8 cellular contexts compared by ENCODE assay signal in the genomic region with DNA sequence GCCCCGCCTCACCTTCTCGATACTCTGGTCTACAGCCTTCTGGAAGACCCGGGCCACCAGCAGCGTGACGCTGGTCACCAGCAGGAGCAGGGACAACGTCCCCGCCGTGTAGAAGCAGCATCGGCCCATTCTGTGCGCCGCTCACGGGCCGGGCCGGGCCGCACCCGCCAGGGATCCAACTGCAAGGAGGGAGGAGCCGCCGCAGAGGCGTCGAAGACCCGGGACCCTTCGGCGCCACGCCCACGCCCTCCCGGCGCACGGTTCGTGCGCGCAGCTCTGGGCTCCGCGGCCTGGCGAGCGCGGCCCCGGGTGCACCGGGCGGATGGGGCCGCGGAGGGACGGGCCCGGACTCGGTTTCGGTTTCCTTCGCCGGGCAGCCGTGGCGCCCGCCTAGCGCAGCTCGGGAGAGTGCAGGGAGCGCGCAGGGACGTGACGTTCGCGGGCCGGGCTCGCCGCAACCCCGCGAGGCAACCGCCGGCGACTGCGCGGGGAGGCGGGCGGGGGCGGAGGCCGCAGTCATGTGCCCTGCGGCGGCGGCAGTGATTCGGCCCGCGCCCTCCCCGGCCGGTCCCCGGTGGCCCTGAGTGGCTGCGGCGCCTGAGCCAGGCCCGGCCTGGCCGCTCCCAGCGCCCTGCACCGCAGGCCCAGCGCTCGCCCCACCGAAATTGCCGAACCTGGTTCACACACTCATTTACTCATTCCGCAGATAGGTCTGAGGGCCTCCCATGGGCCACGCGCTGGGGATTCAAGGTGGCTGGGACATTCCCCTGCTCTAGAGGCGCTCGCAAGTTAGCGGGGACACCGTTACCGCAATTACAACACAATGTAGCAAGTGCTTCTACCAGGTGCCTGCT. TPM values are rescaled to one million over a fixed set of nuclear protein-coding genes. Genes with fewer than 3 reads are reported as not detected.
DNase-seq lines count a peak whose midpoint lies in the region; ATAC-seq, FAIRE-seq and TF ChIP-seq lines count a peak whose summit lies in the region.

A gene with protein sequence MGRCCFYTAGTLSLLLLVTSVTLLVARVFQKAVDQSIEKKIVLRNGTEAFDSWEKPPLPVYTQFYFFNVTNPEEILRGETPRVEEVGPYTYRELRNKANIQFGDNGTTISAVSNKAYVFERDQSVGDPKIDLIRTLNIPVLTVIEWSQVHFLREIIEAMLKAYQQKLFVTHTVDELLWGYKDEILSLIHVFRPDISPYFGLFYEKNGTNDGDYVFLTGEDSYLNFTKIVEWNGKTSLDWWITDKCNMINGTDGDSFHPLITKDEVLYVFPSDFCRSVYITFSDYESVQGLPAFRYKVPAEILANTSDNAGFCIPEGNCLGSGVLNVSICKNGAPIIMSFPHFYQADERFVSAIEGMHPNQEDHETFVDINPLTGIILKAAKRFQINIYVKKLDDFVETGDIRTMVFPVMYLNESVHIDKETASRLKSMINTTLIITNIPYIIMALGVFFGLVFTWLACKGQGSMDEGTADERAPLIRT (minus strand): TSS at position 410 of the 854 bp plus-strand sequence. CDS start 281 bp downstream, at position 129.

- intact Hi-C loops in A673 (cut with micrococcal nuclease; ENCODE audit: unreplicated experiment) (no loop called here), activated B cell treated with CpG ODN at 0.5 μM for 24 hours (cut with micrococcal nuclease) (loop anchor here (1.0 to 10.0 kb wide), 6 partner anchors 14 to 864 kb away; a partner anchor contains a TSS)

- DNase-seq in A673 (ENCODE audit: low spot score) (peak; percentile 59), NCI-H2171 treated with DMSO at 0.1 percent for 48 hours (lab: John Stamatoyannopoulos, UW) (peak; percentile 40), activated B cell treated with CpG ODN at 0.5 μM for 24 hours (peak; percentile 83), keratinocyte (ENCODE audit: low read depth, low spot score) (no peak)
- DNase-seq in central memory CD4-positive, alpha-beta T cell = peak; percentile 78
- peak; percentile 43 to 60 for DNase-seq in stimulated activated CD4-positive, alpha-beta T cell treated with anti-CD3 and anti-CD28 coated beads, Interleukin-15, amount 100 ng/mL, for 1 hour (ENCODE audit: low read depth in 1 of 2, low spot score in 1 of 2)

- H3K27me3 Mint-ChIP-seq in activated B cell treated with CpG ODN at 0.5 μM for 24 hours = no peaks in the 10 kb centered on the region

- no peaks in the 10 kb centered on the region for H3K9me3 ChIP-seq in A673 (ENCODE audit: low read depth, low read length, poor library complexity, severe bottlenecking)
- H3K9me3 ChIP-seq in keratinocyte (ENCODE audit: control insufficient read depth, low read depth, low read length) = no peaks in the 10 kb centered on the region

- H3K4me3 Mint-ChIP-seq in activated B cell treated with CpG ODN at 0.5 μM for 24 hours = peak within 1 kb of the TSS; percentile 91

- no peaks in the 10 kb centered on the region for H3K9me3 Mint-ChIP-seq in activated B cell treated with CpG ODN at 0.5 μM for 24 hours

- no peaks in the 10 kb centered on the region for H4K20me1 ChIP-seq in keratinocyte (ENCODE audit: control insufficient read depth, extremely low read depth, insufficient read depth, low read length)

- H2AFZ ChIP-seq in keratinocyte (ENCODE audit: control insufficient read depth, low read length) = peak within 1 kb of the TSS; percentile 91

- dilution Hi-C loops in keratinocyte (cut with MboI; ENCODE audit: extremely low pct_ligation_motif_present, low sequenced_read_pairs) = no loop called here

- peaks cover 4% of the 10 kb centered on the region for H3K36me3 Mint-ChIP-seq in activated B cell treated with CpG ODN at 0.5 μM for 24 hours (ENCODE audit: low read depth)

- TF ChIP-seq CTCF in A673 (conservative IDR thresholded peaks at IDR 0.05; ENCODE audit: low read depth, low read length) (no peak), activated B cell treated with CpG ODN at 0.5 μM for 24 hours (IDR thresholded peaks at IDR 0.05) (no peak), keratinocyte (optimal IDR thresholded peaks at IDR 0.05 in 1 of 3, IDR thresholded peaks at IDR 0.05 in 1 of 3, conservative IDR thresholded peaks at IDR 0.05 in 1 of 3; ENCODE audit: extremely low read depth in 1 of 3, insufficient read depth in 2 of 3, low read length in 3 of 3) (no peak)

- peak within 1 kb of the TSS; percentile 77 for H3K27ac ChIP-seq in A673 (ENCODE audit: low read depth, low read length, poor library complexity, severe bottlenecking)
- H3K27ac ChIP-seq in keratinocyte (ENCODE audit: control insufficient read depth, insufficient read depth, low read length) = peak within 1 kb of the TSS; percentile 81

- H3K27me3 ChIP-seq in A673 (replicated peaks; ENCODE audit: insufficient read depth, low read depth, low read length, poor library complexity) = no peaks in the 10 kb centered on the region
- no peaks in the 10 kb centered on the region for H3K27me3 ChIP-seq in keratinocyte (ENCODE audit: control insufficient read depth, extremely low read depth, insufficient read depth, low read length)

- H3K4me3 ChIP-seq in A673 (ENCODE audit: low read depth, low read length, poor library complexity, severe bottlenecking) (peak within 1 kb of the TSS; percentile 61), keratinocyte (ENCODE audit: control insufficient read depth in 2 of 3, extremely low read depth in 1 of 3, insufficient read depth in 2 of 3, low read depth in 1 of 3, low read length in 3 of 3) (peak within 1 kb of the TSS; percentile 50 to 94 (median 85))

- CTCF ChIA-PET in A673 (lab: Charles Lee) (no interaction called here), activated B cell treated with CpG ODN at 0.5 μM for 24 hours (lab: Charles Lee) (interaction anchor here (1.1 to 3.0 kb wide), 2 partner anchors 17 to 34 kb away, joined by 3 to 11 read pairs; no protein-coding TSS in a partner anchor)

- FAIRE-seq in keratinocyte (lab: Jason Lieb, UNC) = no peak

- no TSS peak for BruUV-seq in A673 (replicated peaks; lab: Mats Ljungman, UMichigan)

- H3K4me2 ChIP-seq in keratinocyte (ENCODE audit: control insufficient read depth, extremely low read depth, insufficient read depth, low read depth, low read length) = peak within 1 kb of the TSS; percentile 91

- H3K36me3 ChIP-seq in A673 (ENCODE audit: insufficient read depth, low read length, poor library complexity, severe bottlenecking) (no peaks in the 10 kb centered on the region), keratinocyte (ENCODE audit: control insufficient read depth in 2 of 2, extremely low read depth in 1 of 2, insufficient read depth in 2 of 2, low read length in 2 of 2) (no peaks in the 10 kb centered on the region)

- H3K4me1 Mint-ChIP-seq in activated B cell treated with CpG ODN at 0.5 μM for 24 hours = peaks cover 51% of the 10 kb centered on the region

- H3K4me1 ChIP-seq in A673 (ENCODE audit: insufficient read depth, low read length, poor library complexity, severe bottlenecking) (peaks cover 15% of the 10 kb centered on the region), keratinocyte (ENCODE audit: control insufficient read depth, extremely low read depth, insufficient read depth, low read length) (peaks cover 46% of the 10 kb centered on the region)

- peak; percentile 78 for ATAC-seq in GM18511 (IDR thresholded peaks at IDR 0.05; ENCODE audit: unreplicated experiment)
- peak; percentile 69 for ATAC-seq in HG02981 (IDR thresholded peaks at IDR 0.05; ENCODE audit: unreplicated experiment)
- ATAC-seq in activated B cell treated with CpG ODN at 0.5 μM for 24 hours (ENCODE audit: low read depth) = peak; percentile 80

- peaks cover 2% of the 10 kb centered on the region for H3K9me1 ChIP-seq in keratinocyte (ENCODE audit: control insufficient read depth, extremely low read depth, insufficient read depth, low read length)

- H3K79me2 ChIP-seq in keratinocyte (ENCODE audit: control insufficient read depth, insufficient read depth, low read length) = peaks cover 42% of the 10 kb centered on the region

- peak within 1 kb of the TSS; percentile 87 for H3K9ac ChIP-seq in keratinocyte (ENCODE audit: control insufficient read depth, extremely low read depth, insufficient read depth, low read length)

- H3K27ac Mint-ChIP-seq in activated B cell treated with CpG ODN at 0.5 μM for 24 hours = peak within 1 kb of the TSS; percentile 90

- POLR2A ChIA-PET in A673 (lab: Charles Lee; ENCODE audit: low non-redundant PET) (no interaction called here), activated B cell treated with CpG ODN at 0.5 μM for 24 hours (lab: Charles Lee) (interaction anchor here (0.9 to 2.4 kb wide), 2 partner anchors 14 to 63 kb away, joined by 4 to 25 read pairs; no protein-coding TSS in a partner anchor)

RNA-seq across cellular contexts. Expression of the gene that starts here (rescaled TPM):
- total RNA-seq in A673 (2021) = 27.0 and 27.9 TPM in 2 replicates
- total RNA-seq in activated B cell treated with CpG ODN at 0.5 μM for 24 hours = 17.2 and 21.8 TPM in 2 replicates
- polyA plus RNA-seq in keratinocyte = 47.4 to 78.8 TPM (median 72.2 TPM) in 3 replicates
- polyA plus RNA-seq in keratinocyte (2011; ENCODE audit: low read depth) = 51.2 TPM
- polyA plus RNA-seq in keratinocyte (2011; cell fraction: cytosol; rRNA removed) = 31.5 and 56.8 TPM in 2 replicates
- 108 and 110 TPM in 2 replicates for polyA plus RNA-seq in keratinocyte (2011; cell fraction: nucleus; rRNA removed)
- polyA plus RNA-seq in keratinocyte (2012; ENCODE audit: low replicate concordance) = 43.7 and 74.5 TPM in 2 replicates
- 36.4 to 124 TPM (median 114 TPM) in 3 replicates for polyA minus RNA-seq in keratinocyte
- 65.6 TPM for polyA minus RNA-seq in keratinocyte (2011; cell fraction: cytosol; rRNA and poly(A)+ RNA removed)
- polyA minus RNA-seq in keratinocyte (2011; cell fraction: nucleus; rRNA and poly(A)+ RNA removed) = 95.4 and 181 TPM in 2 replicates
